Comparison of ENCODE assay signal across 1 cellular context in the genomic region with DNA sequence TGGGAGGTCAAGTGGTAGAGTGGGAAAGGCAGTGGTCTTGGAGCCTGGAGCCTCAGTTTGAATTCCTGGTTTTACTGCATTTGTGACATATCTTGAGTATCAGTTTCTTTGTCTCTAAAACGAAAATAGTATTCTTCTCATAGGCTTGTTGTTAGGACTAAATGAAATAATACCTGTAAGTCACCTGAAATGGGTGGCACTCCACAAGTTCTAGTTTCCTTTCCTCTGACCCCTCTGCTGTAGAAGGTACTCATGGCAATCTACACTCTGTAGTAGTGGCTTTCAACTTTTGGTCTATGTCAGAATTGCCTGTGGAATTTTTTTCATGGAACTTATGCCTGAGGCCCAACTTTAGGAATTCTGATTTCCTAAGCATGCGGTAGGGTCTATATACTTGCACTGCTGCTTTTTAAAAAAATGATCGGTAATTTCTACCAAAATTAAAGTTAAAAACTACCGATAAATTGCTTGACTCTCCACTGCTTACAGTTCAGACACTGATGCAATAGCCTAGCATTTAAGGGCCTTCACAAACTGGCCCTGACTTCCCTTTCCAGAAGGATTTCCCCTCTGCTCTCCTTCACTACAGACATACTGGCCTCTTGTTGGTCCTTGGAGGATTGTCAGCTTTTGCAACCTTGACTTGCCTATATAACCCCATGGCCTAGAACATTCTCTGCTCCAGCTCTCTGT.
TF ChIP-seq lines count a peak whose summit lies in the region.

No MANE protein-coding gene starts in this region.

TF ChIP-seq in SK-N-SH treated with all-trans-retinoic acid at 6 μM for 48 hours, 23 proteins besides CTCF, POLR2A, EP300 and RAD21 (continued from another document):
- TF ChIP-seq, protein P1, sequence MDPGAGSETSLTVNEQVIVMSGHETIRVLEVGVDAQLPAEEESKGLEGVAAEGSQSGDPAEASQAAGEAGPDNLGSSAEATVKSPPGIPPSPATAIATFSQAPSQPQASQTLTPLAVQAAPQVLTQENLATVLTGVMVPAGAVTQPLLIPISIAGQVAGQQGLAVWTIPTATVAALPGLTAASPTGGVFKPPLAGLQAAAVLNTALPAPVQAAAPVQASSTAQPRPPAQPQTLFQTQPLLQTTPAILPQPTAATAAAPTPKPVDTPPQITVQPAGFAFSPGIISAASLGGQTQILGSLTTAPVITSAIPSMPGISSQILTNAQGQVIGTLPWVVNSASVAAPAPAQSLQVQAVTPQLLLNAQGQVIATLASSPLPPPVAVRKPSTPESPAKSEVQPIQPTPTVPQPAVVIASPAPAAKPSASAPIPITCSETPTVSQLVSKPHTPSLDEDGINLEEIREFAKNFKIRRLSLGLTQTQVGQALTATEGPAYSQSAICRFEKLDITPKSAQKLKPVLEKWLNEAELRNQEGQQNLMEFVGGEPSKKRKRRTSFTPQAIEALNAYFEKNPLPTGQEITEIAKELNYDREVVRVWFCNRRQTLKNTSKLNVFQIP (CRISPR knock-in tag; IDR thresholded peaks at IDR 0.05; ENCODE audit: borderline replicate concordance, low read depth) = no peak
- TF ChIP-seq RARB (CRISPR knock-in tag; IDR thresholded peaks at IDR 0.05) (no peak), TCF4 (CRISPR knock-in tag; IDR thresholded peaks at IDR 0.05; ENCODE audit: borderline replicate concordance) (no peak), SNAI2 (CRISPR knock-in tag; IDR thresholded peaks at IDR 0.05) (no peak)
